Comparison of ENCODE assay signal across 10 cellular contexts in the genomic region with DNA sequence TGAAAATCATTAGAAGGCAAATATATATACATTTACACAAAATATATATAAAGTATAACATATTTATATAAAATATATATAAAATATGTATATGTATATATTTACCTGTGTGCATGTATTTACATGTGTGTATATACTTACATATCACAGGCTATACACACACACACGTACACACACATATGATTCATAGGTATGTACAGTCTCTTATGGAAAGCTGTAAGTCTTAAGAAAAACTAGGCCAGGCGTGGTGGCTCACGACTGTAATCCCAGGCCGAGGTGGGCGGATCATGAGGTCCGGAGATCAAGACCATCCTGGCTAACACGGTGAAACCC. TPM values are rescaled to one million over a fixed set of nuclear protein-coding genes. Genes with fewer than 3 reads are reported as not detected.
A peak's percentile ranks its signal among the peaks of the same experiment; 100 is the strongest.
DNase-seq lines count a peak whose midpoint lies in the region; ATAC-seq, FAIRE-seq and TF ChIP-seq lines count a peak whose summit lies in the region.
"Had no signal": no experiment of that assay in that cellular context is flagged by ENCODE, and none has a peak within 500 bp of the region (broad histone marks: within the 10 kb centered on the region; RNA-seq: fewer than 3 reads in every experiment).

No MANE protein-coding gene starts in this region.

- H3K27me3 ChIP-seq in ACC112 (ENCODE audit: insufficient read depth, low read length): no peaks in the 10 kb centered on the region
- no peaks in the 10 kb centered on the region for H3K27me3 ChIP-seq in bronchial epithelial cell (ENCODE audit: control insufficient read depth, insufficient read depth, low read length)

- peaks cover 71% of the 10 kb centered on the region for H3K4me1 Mint-ChIP-seq in HFFc6 (ENCODE audit: low read depth)
- peaks cover 32 to 37% of the 10 kb centered on the region in 2 donors for H3K4me1 Mint-ChIP-seq in natural killer cell treated with Interleukin-12 subunit alpha and Interleukin-12 subunit beta and Interleukin-15 and Interleukin-18, amount 100 ng/mL, for 72 hours (ENCODE audit: low read depth in 2 of 2)

- peak overlapping the region; percentile 96 for H3K27ac Mint-ChIP-seq in HFFc6
- peak overlapping the region; percentile 90 to 92 for H3K27ac Mint-ChIP-seq in natural killer cell treated with Interleukin-12 subunit alpha and Interleukin-12 subunit beta and Interleukin-15 and Interleukin-18, amount 100 ng/mL, for 72 hours

- DNase-seq in HFFc6 (no peak), bronchial epithelial cell (ENCODE audit: low read depth) (peak; percentile 73), DMS79 treated with DMSO at 0.1 percent for 48 hours (lab: John Stamatoyannopoulos, UW) (no peak), DMS53 treated with DMSO at 0.1 percent for 48 hours (lab: John Stamatoyannopoulos, UW; ENCODE audit: unreplicated experiment) (no peak)
- no peak for DNase-seq in natural killer cell treated with Interleukin-12 subunit alpha and Interleukin-12 subunit beta and Interleukin-15 and Interleukin-18, amount 100 ng/mL, for 72 hours (ENCODE audit: low spot score)
- DNase-seq: DND-41, NCI-H2171 had no signal

- no peak overlapping the region for H2AFZ ChIP-seq in ACC112 (ENCODE audit: low read length, unreplicated experiment)

- peaks cover 22% of the 10 kb centered on the region for H3K36me3 Mint-ChIP-seq in HFFc6 (ENCODE audit: low read depth)
- no peaks in the 10 kb centered on the region for H3K36me3 Mint-ChIP-seq in natural killer cell treated with Interleukin-12 subunit alpha and Interleukin-12 subunit beta and Interleukin-15 and Interleukin-18, amount 100 ng/mL, for 72 hours

- H3K4me3 ChIP-seq in ACC112 (ENCODE audit: low read depth, low read length) (peak overlapping the region; percentile 39; the same call in 1 of the 2 replicates), bronchial epithelial cell (ENCODE audit: low read depth, low read length) (no peak overlapping the region)

- H3K36me3 ChIP-seq in ACC112 (ENCODE audit: insufficient read depth, low read length) (no peaks in the 10 kb centered on the region), bronchial epithelial cell (ENCODE audit: control insufficient read depth, insufficient read depth, low read length) (peaks cover 3% of the 10 kb centered on the region)

- H3K27ac ChIP-seq in ACC112 (ENCODE audit: low read depth, low read length): peak overlapping the region; percentile 98

- TF ChIP-seq CTCF in HFFc6 (IDR thresholded peaks at IDR 0.05): no peak
- no peak for TF ChIP-seq CTCF in bronchial epithelial cell (IDR thresholded peaks at IDR 0.05; ENCODE audit: insufficient read depth, low read length, severe bottlenecking)

- H3K4me3 Mint-ChIP-seq in HFFc6: peak overlapping the region; percentile 86
- H3K4me3 Mint-ChIP-seq in natural killer cell treated with Interleukin-12 subunit alpha and Interleukin-12 subunit beta and Interleukin-15 and Interleukin-18, amount 100 ng/mL, for 72 hours: no peak overlapping the region

- peaks cover 32% of the 10 kb centered on the region for H3K4me1 ChIP-seq in ACC112 (ENCODE audit: control insufficient read depth, insufficient read depth, low read length, unreplicated experiment)

- H3K9me3 Mint-ChIP-seq in HFFc6: peaks cover 5% of the 10 kb centered on the region; the same call in 1 of the 2 replicates
- no peaks in the 10 kb centered on the region for H3K9me3 Mint-ChIP-seq in natural killer cell treated with Interleukin-12 subunit alpha and Interleukin-12 subunit beta and Interleukin-15 and Interleukin-18, amount 100 ng/mL, for 72 hours

- FAIRE-seq in bronchial epithelial cell (lab: Jason Lieb, UNC): no peak

- H3K79me2 ChIP-seq in ACC112 (ENCODE audit: control insufficient read depth, insufficient read depth, low read length, unreplicated experiment): peaks cover 68% of the 10 kb centered on the region

- no peaks in the 10 kb centered on the region for H3K27me3 Mint-ChIP-seq in HFFc6 (ENCODE audit: insufficient read depth)
- no peaks in the 10 kb centered on the region for H3K27me3 Mint-ChIP-seq in natural killer cell treated with Interleukin-12 subunit alpha and Interleukin-12 subunit beta and Interleukin-15 and Interleukin-18, amount 100 ng/mL, for 72 hours

- no peak for ATAC-seq in natural killer cell treated with Interleukin-12 subunit alpha and Interleukin-12 subunit beta and Interleukin-15 and Interleukin-18, amount 100 ng/mL, for 72 hours
- ATAC-seq in HG02763 (IDR thresholded peaks at IDR 0.05; ENCODE audit: unreplicated experiment) (no peak), GM18498 (IDR thresholded peaks at IDR 0.05; ENCODE audit: unreplicated experiment) (no peak)

RNA-seq across cellular contexts. Expression of gene TOM1L2, which starts 14.7 kb away (rescaled TPM):
- total RNA-seq in HFFc6 (2021; fragmentation: NEBNext Ultra II Directional; extraction: Animal tissue kit (Norgen Biotek cat#: 25700)): 100 to 1,000 TPM in 4 of 6 experiments, 10 to 100 TPM in 2; 92.1 to 144 (median 101) TPM
- total RNA-seq in bronchial epithelial cell: 12.4 and 17.8 TPM in 2 replicates
- 10 to 100 TPM; 15.5 to 17.8 TPM for total RNA-seq in natural killer cell treated with Interleukin-12 subunit alpha and Interleukin-12 subunit beta and Interleukin-15 and Interleukin-18, amount 100 ng/mL, for 72 hours

RNA-seq across cellular contexts. Expression of gene DRC3, which starts 15.1 kb away (rescaled TPM):
- under 1 TPM; 0.37 to 0.73 (median 0.61) TPM for total RNA-seq in HFFc6 (2021; fragmentation: NEBNext Ultra II Directional; extraction: Animal tissue kit (Norgen Biotek cat#: 25700))
- total RNA-seq in bronchial epithelial cell: under 0.01 and 0.13 TPM in 2 replicates
- under 1 TPM in 1 of 2 donors, not detected in 1; 0.47 TPM for total RNA-seq in natural killer cell treated with Interleukin-12 subunit alpha and Interleukin-12 subunit beta and Interleukin-15 and Interleukin-18, amount 100 ng/mL, for 72 hours
